9 cellular contexts compared by ENCODE assay signal in genomic region chr19:31356587-31357314, GRCh38. TPM values are rescaled to one million over a fixed set of nuclear protein-coding genes. Genes with fewer than 3 reads are reported as not detected.
A peak's percentile ranks its signal among the peaks of the same experiment; 100 is the strongest.
DNase-seq lines count a peak whose midpoint lies in the region; ATAC-seq and TF ChIP-seq lines count a peak whose summit lies in the region.
"Had no signal": no experiment of that assay in that cellular context is flagged by ENCODE, and none has a peak within 500 bp of the region (broad histone marks: within the 10 kb centered on the region; RNA-seq: fewer than 3 reads in every experiment).

No MANE protein-coding gene starts in this region.

- H2AFZ ChIP-seq in DND-41 (ENCODE audit: low read depth, low read length) (no peak overlapping the region), parathyroid adenoma (no peak overlapping the region)

- ATAC-seq in DND-41 (ENCODE audit: insufficient read depth, low read depth): no peak

- H3K4me3 ChIP-seq in DND-41 (ENCODE audit: low read depth in 1 of 2, low read length in 2 of 2) (no peak overlapping the region), parathyroid adenoma (ENCODE audit: low read depth, low read length) (no peak overlapping the region)

- H3K79me2 ChIP-seq in DND-41 (ENCODE audit: insufficient read depth, low read length) (no peaks in the 10 kb centered on the region), parathyroid adenoma (peaks cover 3% of the 10 kb centered on the region)

- H3K4me1 ChIP-seq in DND-41 (ENCODE audit: insufficient read depth, low read length) (no peaks in the 10 kb centered on the region), parathyroid adenoma (no peaks in the 10 kb centered on the region)

- no peaks in the 10 kb centered on the region for H3K36me3 ChIP-seq in DND-41 (ENCODE audit: insufficient read depth, low read length)
- no peaks in the 10 kb centered on the region for H3K36me3 ChIP-seq in parathyroid adenoma (ENCODE audit: control insufficient read depth, insufficient read depth, low read length)

- H3K27me3 ChIP-seq in DND-41 (ENCODE audit: insufficient read depth, low read length, poor library complexity) (peaks cover 7% of the 10 kb centered on the region), parathyroid adenoma (ENCODE audit: control insufficient read depth, insufficient read depth, low read length) (no peaks in the 10 kb centered on the region)

- TF ChIP-seq CTCF in DND-41 (IDR thresholded peaks at IDR 0.05; ENCODE audit: borderline replicate concordance, extremely low read depth, low read length, poor library complexity, severe bottlenecking) (peak; percentile 20), parathyroid adenoma (IDR thresholded peaks at IDR 0.05) (peak; percentile 66)

- no peak overlapping the region for H3K9ac ChIP-seq in DND-41 (ENCODE audit: low read depth, low read length)
- no peak overlapping the region for H3K9ac ChIP-seq in parathyroid adenoma

- H3K9me3 ChIP-seq in DND-41 (ENCODE audit: insufficient read depth, low read length, severe bottlenecking): no peaks in the 10 kb centered on the region
- no peaks in the 10 kb centered on the region for H3K9me3 ChIP-seq in parathyroid adenoma (ENCODE audit: control insufficient read depth, low read length)

- H3K27ac ChIP-seq in DND-41 (ENCODE audit: low read length) (no peak overlapping the region), parathyroid adenoma (no peak overlapping the region)

- peaks cover 6% of the 10 kb centered on the region; the same call in 1 of the 2 replicates for H4K20me1 ChIP-seq in DND-41 (ENCODE audit: insufficient read depth, low read length)

- no peak overlapping the region for H3K4me2 ChIP-seq in DND-41 (ENCODE audit: insufficient read depth, low read length)
- no peak overlapping the region for H3K4me2 ChIP-seq in parathyroid adenoma (ENCODE audit: low read length)

- DNase-seq in DND-41 (no peak), epidermal melanocyte (ENCODE audit: insufficient read length, low spot score) (peak; percentile 68), mucosa of gallbladder (ENCODE audit: low spot score) (no peak), NCI-H446 (lab: John Stamatoyannopoulos, UW) (no peak), H4 (ENCODE audit: low spot score) (no peak), NCI-H1105 (lab: John Stamatoyannopoulos, UW) (no peak)
- DNase-seq in activated CD4-positive, alpha-beta T cell treated with anti-CD3 and anti-CD28 coated beads, Interleukin-2, amount 50 U/mL, for 1 hour: peak; percentile 52
- DNase-seq: naive B cell had no signal

RNA-seq across cellular contexts. Expression of gene TSHZ3, which starts 7.5 kb away (rescaled TPM):
- total RNA-seq in mucosa of gallbladder: 16.5 TPM
- total RNA-seq in H4 (2014; rRNA removed; shearing (Covaris generic)): 5.4 and 7.1 TPM in 2 replicates

Comparison
In these comparisons a context has a peak if more than half of its experiments do, and no peak if none do; other contexts are left out.
1. DNase-seq: peak in activated CD4-positive, alpha-beta T cell treated with anti-CD3 and anti-CD28 coated beads, Interleukin-2, amount 50 U/mL, for 1 hour (single experiment) and epidermal melanocyte (single experiment); none in DND-41 (single experiment), mucosa of gallbladder (single experiment), NCI-H446 (0 of 2), H4 (single experiment) and NCI-H1105 (single experiment).